19 cellular contexts compared by ENCODE assay signal in genomic region chr9:129562917-129563316, GRCh38. TPM values are rescaled to one million over a fixed set of nuclear protein-coding genes. Genes with fewer than 3 reads are reported as not detected.
DNase-seq lines count a peak whose midpoint lies in the region; ATAC-seq and TF ChIP-seq lines count a peak whose summit lies in the region.
"Had no signal": no experiment of that assay in that cellular context is flagged by ENCODE, and none has a peak within 500 bp of the region (broad histone marks: within the 10 kb centered on the region; RNA-seq: fewer than 3 reads in every experiment).

No MANE protein-coding gene starts in this region.

- ATAC-seq in activated naive CD4-positive, alpha-beta T cell treated with anti-CD3 and anti-CD28 coated beads, Interleukin-2, amount 50 U/mL, for 72 hours: no peak
- ATAC-seq in GM21786 (IDR thresholded peaks at IDR 0.05; ENCODE audit: unreplicated experiment): no peak
- ATAC-seq: A549; CD8-positive, alpha-beta T cell; GM12878; GM23338 had no signal

- no peak for DNase-seq in activated naive CD4-positive, alpha-beta T cell treated with anti-CD3 and anti-CD28 coated beads, Interleukin-2, amount 50 U/mL, for 72 hours (ENCODE audit: low spot score in 2 of 2)
- no peak for DNase-seq in glutamatergic neuron
- DNase-seq in neural crest cell (ENCODE audit: low read depth, low spot score): no peak
- no peak for DNase-seq in type B pancreatic cell (ENCODE audit: extremely low spot score, unreplicated experiment)
- DNase-seq in stimulated activated CD4-positive, alpha-beta T cell treated with anti-CD3 and anti-CD28 coated beads, Interleukin-12 subunit alpha, Interleukin-12 subunit beta, amount 100 ng/mL, for 4 hours: no peak
- no peak for DNase-seq in GM19238 (ENCODE audit: insufficient read length, low spot score)
- DNase-seq: AML-193; Calu3; CD8-positive, alpha-beta T cell; DND-41; EL; HCEC 1CT had no signal

- peak overlapping the region; percentile 57 for H3K27ac Mint-ChIP-seq in activated naive CD4-positive, alpha-beta T cell treated with anti-CD3 and anti-CD28 coated beads, Interleukin-2, amount 50 U/mL, for 24 hours
- no peak overlapping the region for H3K27ac Mint-ChIP-seq in activated naive CD4-positive, alpha-beta T cell treated with anti-CD3 and anti-CD28 coated beads, Interleukin-2, amount 50 U/mL, for 72 hours
- H3K27ac Mint-ChIP-seq in glutamatergic neuron (ENCODE audit: unreplicated experiment) (peak overlapping the region; percentile 44), neural crest cell (ENCODE audit: unreplicated experiment) (no peak overlapping the region), type B pancreatic cell (peak overlapping the region; percentile 30)
- H3K27ac Mint-ChIP-seq: CD8-positive, alpha-beta T cell; GM23338 had no signal

- H3K4me3 Mint-ChIP-seq in activated naive CD4-positive, alpha-beta T cell treated with anti-CD3 and anti-CD28 coated beads, Interleukin-2, amount 50 U/mL, for 24 hours: no peak overlapping the region
- no peak overlapping the region for H3K4me3 Mint-ChIP-seq in glutamatergic neuron (ENCODE audit: unreplicated experiment)
- peak overlapping the region; percentile 31 for H3K4me3 Mint-ChIP-seq in neural crest cell
- H3K4me3 Mint-ChIP-seq in type B pancreatic cell: no peak overlapping the region
- H3K4me3 Mint-ChIP-seq: CD8-positive, alpha-beta T cell; GM23338 had no signal

- TF ChIP-seq CTCF in glutamatergic neuron (IDR thresholded peaks at IDR 0.05; ENCODE audit: partially characterized antibody, unreplicated experiment) (no peak), neural crest cell (conservative IDR thresholded peaks at IDR 0.05) (no peak), type B pancreatic cell (conservative IDR thresholded peaks at IDR 0.05) (no peak)

- H3K36me3 Mint-ChIP-seq in activated naive CD4-positive, alpha-beta T cell treated with anti-CD3 and anti-CD28 coated beads, Interleukin-2, amount 50 U/mL, for 24 hours: no peaks in the 10 kb centered on the region
- H3K36me3 Mint-ChIP-seq in activated naive CD4-positive, alpha-beta T cell treated with anti-CD3 and anti-CD28 coated beads, Interleukin-2, amount 50 U/mL, for 72 hours: no peaks in the 10 kb centered on the region
- no peaks in the 10 kb centered on the region for H3K36me3 Mint-ChIP-seq in glutamatergic neuron (ENCODE audit: unreplicated experiment)
- no peaks in the 10 kb centered on the region for H3K36me3 Mint-ChIP-seq in neural crest cell (ENCODE audit: low read depth)
- no peaks in the 10 kb centered on the region for H3K36me3 Mint-ChIP-seq in type B pancreatic cell
- H3K36me3 Mint-ChIP-seq: CD8-positive, alpha-beta T cell had no signal

- H3K4me1 Mint-ChIP-seq in activated naive CD4-positive, alpha-beta T cell treated with anti-CD3 and anti-CD28 coated beads, Interleukin-2, amount 50 U/mL, for 24 hours: peaks cover under 1% of the 10 kb centered on the region
- H3K4me1 Mint-ChIP-seq in glutamatergic neuron (ENCODE audit: low read depth, unreplicated experiment) (peaks cover 24% of the 10 kb centered on the region), neural crest cell (peaks cover 60% of the 10 kb centered on the region), type B pancreatic cell (ENCODE audit: unreplicated experiment) (peaks cover 50% of the 10 kb centered on the region)

- H3K9me3 Mint-ChIP-seq in activated naive CD4-positive, alpha-beta T cell treated with anti-CD3 and anti-CD28 coated beads, Interleukin-2, amount 50 U/mL, for 24 hours: no peaks in the 10 kb centered on the region
- no peaks in the 10 kb centered on the region for H3K9me3 Mint-ChIP-seq in activated naive CD4-positive, alpha-beta T cell treated with anti-CD3 and anti-CD28 coated beads, Interleukin-2, amount 50 U/mL, for 72 hours
- peaks cover 5% of the 10 kb centered on the region for H3K9me3 Mint-ChIP-seq in glutamatergic neuron (ENCODE audit: unreplicated experiment)
- no peaks in the 10 kb centered on the region for H3K9me3 Mint-ChIP-seq in neural crest cell
- no peaks in the 10 kb centered on the region for H3K9me3 Mint-ChIP-seq in type B pancreatic cell
- H3K9me3 Mint-ChIP-seq: CD8-positive, alpha-beta T cell; GM23338 had no signal

- peaks cover 1% of the 10 kb centered on the region for H3K27me3 Mint-ChIP-seq in activated naive CD4-positive, alpha-beta T cell treated with anti-CD3 and anti-CD28 coated beads, Interleukin-2, amount 50 U/mL, for 24 hours
- H3K27me3 Mint-ChIP-seq in glutamatergic neuron (ENCODE audit: unreplicated experiment) (peaks cover 6% of the 10 kb centered on the region), neural crest cell (ENCODE audit: low read depth) (no peaks in the 10 kb centered on the region), type B pancreatic cell (no peaks in the 10 kb centered on the region)

RNA-seq across cellular contexts. Expression of gene C9orf50, which starts 58.0 kb away (rescaled TPM):
- total RNA-seq in activated naive CD4-positive, alpha-beta T cell treated with anti-CD3 and anti-CD28 coated beads, Interleukin-2, amount 50 U/mL, for 72 hours: under 1 TPM in 1 of 2 donors, not detected in 1; 0.41 TPM
- total RNA-seq in glutamatergic neuron (ENCODE audit: unreplicated experiment): 0.56 TPM
- 0.26 and 0.27 TPM in 2 replicates for total RNA-seq in neural crest cell
- not detected in 2 replicates for total RNA-seq in type B pancreatic cell (ENCODE audit: low replicate concordance)
- total RNA-seq: Calu3, G401, GM12878, GM23338, HT-29 had no signal

Comparison
In these comparisons a context has a peak if more than half of its experiments do, and no peak if none do; other contexts are left out.
1. H3K27ac Mint-ChIP-seq: peak in activated naive CD4-positive, alpha-beta T cell treated with anti-CD3 and anti-CD28 coated beads, Interleukin-2, amount 50 U/mL, for 24 hours (single experiment), glutamatergic neuron (single experiment) and type B pancreatic cell (single experiment); none in activated naive CD4-positive, alpha-beta T cell treated with anti-CD3 and anti-CD28 coated beads, Interleukin-2, amount 50 U/mL, for 72 hours (0 of 2) and neural crest cell (single experiment).